In the genomic region with DNA sequence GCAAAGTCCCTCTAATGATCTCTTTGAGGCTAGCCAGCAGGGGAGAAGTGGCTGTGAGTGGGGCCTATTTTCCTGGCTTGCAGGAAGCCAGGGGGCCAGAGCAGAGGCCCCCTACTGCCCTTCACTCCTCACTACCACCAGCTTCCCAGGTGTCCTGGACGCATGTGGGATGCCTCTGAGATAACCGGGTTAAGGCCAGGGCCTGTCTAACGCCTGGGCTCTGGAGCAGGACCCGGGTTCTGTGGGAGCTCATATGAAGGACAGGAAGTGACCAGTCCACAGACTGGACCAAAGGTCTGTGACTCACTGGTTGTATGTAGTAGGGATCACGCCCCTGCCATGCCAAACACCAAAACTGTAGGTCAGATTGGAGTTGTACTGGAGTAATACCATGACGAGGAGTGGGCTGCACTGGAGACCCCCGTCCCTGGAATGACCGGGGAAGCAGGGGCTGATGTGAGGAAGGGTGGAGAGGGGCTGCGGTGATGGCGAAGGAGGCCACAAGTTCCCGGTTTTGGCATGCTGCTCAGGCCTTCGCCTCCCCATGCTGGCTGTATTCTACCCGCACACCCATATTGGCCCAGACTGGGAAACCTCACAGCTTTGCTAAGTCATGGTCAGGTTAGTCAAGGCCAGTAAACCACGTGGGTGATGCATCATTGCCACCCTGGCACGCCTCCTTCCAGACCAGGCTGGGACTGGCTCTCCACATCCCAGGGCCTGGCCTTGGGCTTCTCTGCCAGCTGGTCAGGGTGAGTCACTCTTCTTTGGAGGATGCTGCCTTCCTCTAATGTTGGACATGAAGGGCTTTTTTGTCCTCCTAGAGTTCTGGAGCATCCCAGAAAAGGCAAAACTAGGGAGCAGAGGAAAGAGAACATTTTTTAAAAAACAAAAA, we compare ENCODE assay signal across 8 cellular contexts. TPM values are rescaled to one million over a fixed set of nuclear protein-coding genes. Genes with fewer than 3 reads are reported as not detected.
A peak's percentile ranks its signal among the peaks of the same experiment; 100 is the strongest.
DNase-seq lines count a peak whose midpoint lies in the region; ATAC-seq and TF ChIP-seq lines count a peak whose summit lies in the region.

No MANE protein-coding gene starts in this region.

- H3K27ac ChIP-seq in epithelial cell of prostate: peak overlapping the region; percentile 89

- DNase-seq in DMS53 treated with DMSO at 0.1 percent for 48 hours (lab: John Stamatoyannopoulos, UW; ENCODE audit: unreplicated experiment): peak; percentile 76
- peak; percentile 54 to 70 for DNase-seq in NOMO-1 (lab: John Stamatoyannopoulos, UW; ENCODE audit: unreplicated experiment in 2 of 2)
- DNase-seq in epithelial cell of prostate (ENCODE audit: low read depth, low spot score): peak; percentile 97
- no peak for DNase-seq in omental fat pad (ENCODE audit: low spot score)
- no peak for DNase-seq in NCI-H2081 (lab: John Stamatoyannopoulos, UW)
- DNase-seq in NCI-H526 treated with DMSO at 0.1 percent for 48 hours (lab: John Stamatoyannopoulos, UW): no peak
- no peak for DNase-seq in GM10266 (ENCODE audit: extremely low spot score)

- ATAC-seq in omental fat pad (ENCODE audit: low FRiP score) (peak; percentile 91), GM18870 (IDR thresholded peaks at IDR 0.05; ENCODE audit: unreplicated experiment) (no peak)

- TF ChIP-seq CTCF in omental fat pad (IDR thresholded peaks at IDR 0.05) (no peak), GM10266 (IDR thresholded peaks at IDR 0.05; ENCODE audit: control insufficient read depth, insufficient read depth, low read depth, missing control alignments) (no peak)

RNA-seq across cellular contexts. Expression of gene TMEM230, which starts 47.1 kb away (rescaled TPM):
- 100 to 1,000 TPM in 3 of 4 donors, 10 to 100 TPM in 1; 86.5 to 138 (median 127) TPM for total RNA-seq in omental fat pad

RNA-seq across cellular contexts. Expression of gene PCNA, which starts 54.0 kb away (rescaled TPM):
- total RNA-seq in omental fat pad: 10 to 100 TPM; 26.4 to 38.6 (median 30.9) TPM

Comparison
In these comparisons a context has a peak if more than half of its experiments do, and no peak if none do; other contexts are left out.
1. DNase-seq: peak in DMS53 treated with DMSO at 0.1 percent for 48 hours (single experiment), NOMO-1 (2 of 2) and epithelial cell of prostate (single experiment); none in omental fat pad (single experiment), NCI-H2081 (0 of 2), NCI-H526 treated with DMSO at 0.1 percent for 48 hours (single experiment) and GM10266 (single experiment).